In genomic region chr7:154726368-154726767, GRCh38 we compare ENCODE assay signal across 28 cellular contexts.
"Had no signal": no experiment of that assay in that cellular context is flagged by ENCODE, and none has a peak within 500 bp of the region (broad histone marks: within the 10 kb centered on the region; RNA-seq: fewer than 3 reads in every experiment).

No MANE protein-coding gene starts in this region.

- H2AFZ ChIP-seq: hepatocyte had no signal

- H3K4me2 ChIP-seq: hepatocyte had no signal

- FAIRE-seq: endometrium, endothelial cell of umbilical vein, frontal cortex had no signal

- H3K79me2 ChIP-seq: hepatocyte had no signal

- H3K4me1 ChIP-seq: colonic mucosa, esophagus muscularis mucosa, esophagus squamous epithelium, foreskin keratinocyte, gastrocnemius medialis, gastroesophageal sphincter, heart left ventricle, heart right ventricle had no signal

- H3K36me3 ChIP-seq: colonic mucosa, esophagus squamous epithelium, gastrocnemius medialis, heart left ventricle, heart right ventricle had no signal

- DNase-seq: colonic mucosa; cortex of kidney; dermis blood vessel endothelial cell; dorsolateral prefrontal cortex; effector CD4-positive, alpha-beta T cell; effector CD8-positive, alpha-beta T cell; effector memory CD4-positive, alpha-beta T cell; effector memory CD8-positive, alpha-beta T cell; endodermal cell; erythroblast; esophagus squamous epithelium; foreskin fibroblast; foreskin keratinocyte; foreskin melanocyte; gastrocnemius medialis; glutamatergic neuron; head of caudate nucleus; heart left ventricle; heart right ventricle had no signal

- ATAC-seq: effector memory CD8-positive, alpha-beta T cell; esophagus mucosa; foreskin keratinocyte; gastrocnemius medialis; gastroesophageal sphincter; heart left ventricle; heart right ventricle had no signal

- H3K4me3 ChIP-seq: colonic mucosa, coronary artery, dorsolateral prefrontal cortex, esophagus muscularis mucosa, esophagus squamous epithelium, gastrocnemius medialis, gastroesophageal sphincter, heart left ventricle, heart right ventricle, hepatocyte had no signal

- H3K9me3 ChIP-seq: colonic mucosa, gastrocnemius medialis had no signal

- H3K27me3 ChIP-seq: colonic mucosa, dorsolateral prefrontal cortex, esophagus muscularis mucosa, esophagus squamous epithelium, foreskin keratinocyte, gastrocnemius medialis, gastroesophageal sphincter, heart left ventricle, hepatocyte had no signal

- H3K27ac ChIP-seq: colonic mucosa, coronary artery, dorsolateral prefrontal cortex, epithelial cell of prostate, esophagus muscularis mucosa, esophagus squamous epithelium, foreskin keratinocyte, gastrocnemius medialis, gastroesophageal sphincter, heart left ventricle, heart right ventricle, hepatocyte had no signal
